ENCODE assay signal across 1 cellular context in the genomic region with DNA sequence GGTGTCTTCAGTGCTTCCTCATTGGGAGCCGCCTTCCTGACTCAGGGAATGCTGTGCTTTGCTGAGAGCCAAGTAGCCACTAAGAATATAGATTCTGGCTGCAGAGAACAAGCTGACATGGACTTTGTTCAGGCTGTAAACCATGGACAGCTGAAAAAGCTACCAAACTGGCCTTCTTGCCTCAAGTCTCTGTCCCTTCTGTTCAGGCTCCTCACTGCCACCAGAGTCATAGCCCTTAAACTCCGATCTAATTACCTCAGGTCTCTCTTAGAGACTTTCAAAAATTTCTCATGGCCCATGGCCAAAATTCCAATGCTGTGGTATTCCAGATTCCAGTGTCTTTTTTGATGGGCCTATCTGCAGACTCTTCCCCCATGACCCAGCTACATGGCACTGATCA.
TF ChIP-seq lines count a peak whose summit lies in the region.

No MANE protein-coding gene starts in this region.

TF ChIP-seq in SK-N-SH, 30 proteins besides CTCF, POLR2A, EP300 and RAD21 (continued from another document):
- TF ChIP-seq, protein P1, sequence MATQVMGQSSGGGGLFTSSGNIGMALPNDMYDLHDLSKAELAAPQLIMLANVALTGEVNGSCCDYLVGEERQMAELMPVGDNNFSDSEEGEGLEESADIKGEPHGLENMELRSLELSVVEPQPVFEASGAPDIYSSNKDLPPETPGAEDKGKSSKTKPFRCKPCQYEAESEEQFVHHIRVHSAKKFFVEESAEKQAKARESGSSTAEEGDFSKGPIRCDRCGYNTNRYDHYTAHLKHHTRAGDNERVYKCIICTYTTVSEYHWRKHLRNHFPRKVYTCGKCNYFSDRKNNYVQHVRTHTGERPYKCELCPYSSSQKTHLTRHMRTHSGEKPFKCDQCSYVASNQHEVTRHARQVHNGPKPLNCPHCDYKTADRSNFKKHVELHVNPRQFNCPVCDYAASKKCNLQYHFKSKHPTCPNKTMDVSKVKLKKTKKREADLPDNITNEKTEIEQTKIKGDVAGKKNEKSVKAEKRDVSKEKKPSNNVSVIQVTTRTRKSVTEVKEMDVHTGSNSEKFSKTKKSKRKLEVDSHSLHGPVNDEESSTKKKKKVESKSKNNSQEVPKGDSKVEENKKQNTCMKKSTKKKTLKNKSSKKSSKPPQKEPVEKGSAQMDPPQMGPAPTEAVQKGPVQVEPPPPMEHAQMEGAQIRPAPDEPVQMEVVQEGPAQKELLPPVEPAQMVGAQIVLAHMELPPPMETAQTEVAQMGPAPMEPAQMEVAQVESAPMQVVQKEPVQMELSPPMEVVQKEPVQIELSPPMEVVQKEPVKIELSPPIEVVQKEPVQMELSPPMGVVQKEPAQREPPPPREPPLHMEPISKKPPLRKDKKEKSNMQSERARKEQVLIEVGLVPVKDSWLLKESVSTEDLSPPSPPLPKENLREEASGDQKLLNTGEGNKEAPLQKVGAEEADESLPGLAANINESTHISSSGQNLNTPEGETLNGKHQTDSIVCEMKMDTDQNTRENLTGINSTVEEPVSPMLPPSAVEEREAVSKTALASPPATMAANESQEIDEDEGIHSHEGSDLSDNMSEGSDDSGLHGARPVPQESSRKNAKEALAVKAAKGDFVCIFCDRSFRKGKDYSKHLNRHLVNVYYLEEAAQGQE (IDR thresholded peaks at IDR 0.05; ENCODE audit: low read depth, low read length), result 0 out of 2 replicates have a peak, but pooled peaks have one; percentile 35
- TF ChIP-seq, protein P2, sequence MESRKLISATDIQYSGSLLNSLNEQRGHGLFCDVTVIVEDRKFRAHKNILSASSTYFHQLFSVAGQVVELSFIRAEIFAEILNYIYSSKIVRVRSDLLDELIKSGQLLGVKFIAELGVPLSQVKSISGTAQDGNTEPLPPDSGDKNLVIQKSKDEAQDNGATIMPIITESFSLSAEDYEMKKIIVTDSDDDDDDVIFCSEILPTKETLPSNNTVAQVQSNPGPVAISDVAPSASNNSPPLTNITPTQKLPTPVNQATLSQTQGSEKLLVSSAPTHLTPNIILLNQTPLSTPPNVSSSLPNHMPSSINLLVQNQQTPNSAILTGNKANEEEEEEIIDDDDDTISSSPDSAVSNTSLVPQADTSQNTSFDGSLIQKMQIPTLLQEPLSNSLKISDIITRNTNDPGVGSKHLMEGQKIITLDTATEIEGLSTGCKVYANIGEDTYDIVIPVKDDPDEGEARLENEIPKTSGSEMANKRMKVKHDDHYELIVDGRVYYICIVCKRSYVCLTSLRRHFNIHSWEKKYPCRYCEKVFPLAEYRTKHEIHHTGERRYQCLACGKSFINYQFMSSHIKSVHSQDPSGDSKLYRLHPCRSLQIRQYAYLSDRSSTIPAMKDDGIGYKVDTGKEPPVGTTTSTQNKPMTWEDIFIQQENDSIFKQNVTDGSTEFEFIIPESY (IDR thresholded peaks at IDR 0.05; ENCODE audit: borderline replicate concordance, low read depth), result no peak
- TF ChIP-seq NFIC (IDR thresholded peaks at IDR 0.05; ENCODE audit: borderline replicate concordance) (peak; percentile 45; the same call in 1 of the 2 replicates), GATA2 (CRISPR knock-in tag; IDR thresholded peaks at IDR 0.05) (no peak), GABPA (IDR thresholded peaks at IDR 0.05; ENCODE audit: low read depth) (no peak)
